1 cellular context compared by ENCODE assay signal in the genomic region with DNA sequence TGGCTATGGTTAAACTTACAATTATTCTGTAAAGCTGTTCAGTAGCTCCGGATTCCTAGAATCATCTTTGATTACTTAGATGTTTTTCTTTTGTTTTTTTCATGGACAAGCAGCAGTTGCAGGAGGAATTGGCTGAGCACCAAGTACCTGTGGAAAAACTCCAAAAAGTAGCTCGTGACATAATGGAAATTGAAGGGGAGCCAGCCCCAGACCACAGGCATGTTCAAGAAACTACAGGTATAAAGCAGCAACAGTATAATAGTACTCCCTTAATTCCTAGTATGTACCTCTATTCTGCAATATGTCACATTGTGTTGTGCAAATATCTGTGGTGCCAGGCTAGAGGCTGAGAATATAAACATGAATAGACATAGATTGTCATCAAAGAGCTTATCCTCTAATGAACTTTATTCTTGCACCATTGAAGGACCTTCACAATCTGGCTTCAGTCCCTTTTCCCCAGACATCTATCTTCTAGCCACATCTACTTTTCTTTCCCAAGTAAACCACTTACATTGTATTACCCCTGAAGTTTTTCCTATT.
TF ChIP-seq lines count a peak whose summit lies in the region.

No MANE protein-coding gene starts in this region.

TF ChIP-seq in WTC11, 78 proteins besides CTCF, POLR2A, EP300 and RAD21 (continued from another document):
- TF ChIP-seq, protein P1, sequence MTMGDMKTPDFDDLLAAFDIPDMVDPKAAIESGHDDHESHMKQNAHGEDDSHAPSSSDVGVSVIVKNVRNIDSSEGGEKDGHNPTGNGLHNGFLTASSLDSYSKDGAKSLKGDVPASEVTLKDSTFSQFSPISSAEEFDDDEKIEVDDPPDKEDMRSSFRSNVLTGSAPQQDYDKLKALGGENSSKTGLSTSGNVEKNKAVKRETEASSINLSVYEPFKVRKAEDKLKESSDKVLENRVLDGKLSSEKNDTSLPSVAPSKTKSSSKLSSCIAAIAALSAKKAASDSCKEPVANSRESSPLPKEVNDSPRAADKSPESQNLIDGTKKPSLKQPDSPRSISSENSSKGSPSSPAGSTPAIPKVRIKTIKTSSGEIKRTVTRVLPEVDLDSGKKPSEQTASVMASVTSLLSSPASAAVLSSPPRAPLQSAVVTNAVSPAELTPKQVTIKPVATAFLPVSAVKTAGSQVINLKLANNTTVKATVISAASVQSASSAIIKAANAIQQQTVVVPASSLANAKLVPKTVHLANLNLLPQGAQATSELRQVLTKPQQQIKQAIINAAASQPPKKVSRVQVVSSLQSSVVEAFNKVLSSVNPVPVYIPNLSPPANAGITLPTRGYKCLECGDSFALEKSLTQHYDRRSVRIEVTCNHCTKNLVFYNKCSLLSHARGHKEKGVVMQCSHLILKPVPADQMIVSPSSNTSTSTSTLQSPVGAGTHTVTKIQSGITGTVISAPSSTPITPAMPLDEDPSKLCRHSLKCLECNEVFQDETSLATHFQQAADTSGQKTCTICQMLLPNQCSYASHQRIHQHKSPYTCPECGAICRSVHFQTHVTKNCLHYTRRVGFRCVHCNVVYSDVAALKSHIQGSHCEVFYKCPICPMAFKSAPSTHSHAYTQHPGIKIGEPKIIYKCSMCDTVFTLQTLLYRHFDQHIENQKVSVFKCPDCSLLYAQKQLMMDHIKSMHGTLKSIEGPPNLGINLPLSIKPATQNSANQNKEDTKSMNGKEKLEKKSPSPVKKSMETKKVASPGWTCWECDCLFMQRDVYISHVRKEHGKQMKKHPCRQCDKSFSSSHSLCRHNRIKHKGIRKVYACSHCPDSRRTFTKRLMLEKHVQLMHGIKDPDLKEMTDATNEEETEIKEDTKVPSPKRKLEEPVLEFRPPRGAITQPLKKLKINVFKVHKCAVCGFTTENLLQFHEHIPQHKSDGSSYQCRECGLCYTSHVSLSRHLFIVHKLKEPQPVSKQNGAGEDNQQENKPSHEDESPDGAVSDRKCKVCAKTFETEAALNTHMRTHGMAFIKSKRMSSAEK (CRISPR knock-in tag; IDR thresholded peaks at IDR 0.05; ENCODE audit: borderline replicate concordance) = no peak
- TF ChIP-seq, protein P2, sequence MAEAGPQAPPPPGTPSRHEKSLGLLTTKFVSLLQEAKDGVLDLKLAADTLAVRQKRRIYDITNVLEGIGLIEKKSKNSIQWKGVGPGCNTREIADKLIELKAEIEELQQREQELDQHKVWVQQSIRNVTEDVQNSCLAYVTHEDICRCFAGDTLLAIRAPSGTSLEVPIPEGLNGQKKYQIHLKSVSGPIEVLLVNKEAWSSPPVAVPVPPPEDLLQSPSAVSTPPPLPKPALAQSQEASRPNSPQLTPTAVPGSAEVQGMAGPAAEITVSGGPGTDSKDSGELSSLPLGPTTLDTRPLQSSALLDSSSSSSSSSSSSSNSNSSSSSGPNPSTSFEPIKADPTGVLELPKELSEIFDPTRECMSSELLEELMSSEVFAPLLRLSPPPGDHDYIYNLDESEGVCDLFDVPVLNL (CRISPR knock-in tag; IDR thresholded peaks at IDR 0.05; ENCODE audit: borderline replicate concordance, low read depth) = no peak
- TF ChIP-seq, protein P3, sequence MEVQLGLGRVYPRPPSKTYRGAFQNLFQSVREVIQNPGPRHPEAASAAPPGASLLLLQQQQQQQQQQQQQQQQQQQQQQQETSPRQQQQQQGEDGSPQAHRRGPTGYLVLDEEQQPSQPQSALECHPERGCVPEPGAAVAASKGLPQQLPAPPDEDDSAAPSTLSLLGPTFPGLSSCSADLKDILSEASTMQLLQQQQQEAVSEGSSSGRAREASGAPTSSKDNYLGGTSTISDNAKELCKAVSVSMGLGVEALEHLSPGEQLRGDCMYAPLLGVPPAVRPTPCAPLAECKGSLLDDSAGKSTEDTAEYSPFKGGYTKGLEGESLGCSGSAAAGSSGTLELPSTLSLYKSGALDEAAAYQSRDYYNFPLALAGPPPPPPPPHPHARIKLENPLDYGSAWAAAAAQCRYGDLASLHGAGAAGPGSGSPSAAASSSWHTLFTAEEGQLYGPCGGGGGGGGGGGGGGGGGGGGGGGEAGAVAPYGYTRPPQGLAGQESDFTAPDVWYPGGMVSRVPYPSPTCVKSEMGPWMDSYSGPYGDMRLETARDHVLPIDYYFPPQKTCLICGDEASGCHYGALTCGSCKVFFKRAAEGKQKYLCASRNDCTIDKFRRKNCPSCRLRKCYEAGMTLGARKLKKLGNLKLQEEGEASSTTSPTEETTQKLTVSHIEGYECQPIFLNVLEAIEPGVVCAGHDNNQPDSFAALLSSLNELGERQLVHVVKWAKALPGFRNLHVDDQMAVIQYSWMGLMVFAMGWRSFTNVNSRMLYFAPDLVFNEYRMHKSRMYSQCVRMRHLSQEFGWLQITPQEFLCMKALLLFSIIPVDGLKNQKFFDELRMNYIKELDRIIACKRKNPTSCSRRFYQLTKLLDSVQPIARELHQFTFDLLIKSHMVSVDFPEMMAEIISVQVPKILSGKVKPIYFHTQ (CRISPR knock-in tag; IDR thresholded peaks at IDR 0.05) = no peak
- no peak for TF ChIP-seq JAZF1 (CRISPR knock-in tag; IDR thresholded peaks at IDR 0.05)
- TF ChIP-seq, protein P4, sequence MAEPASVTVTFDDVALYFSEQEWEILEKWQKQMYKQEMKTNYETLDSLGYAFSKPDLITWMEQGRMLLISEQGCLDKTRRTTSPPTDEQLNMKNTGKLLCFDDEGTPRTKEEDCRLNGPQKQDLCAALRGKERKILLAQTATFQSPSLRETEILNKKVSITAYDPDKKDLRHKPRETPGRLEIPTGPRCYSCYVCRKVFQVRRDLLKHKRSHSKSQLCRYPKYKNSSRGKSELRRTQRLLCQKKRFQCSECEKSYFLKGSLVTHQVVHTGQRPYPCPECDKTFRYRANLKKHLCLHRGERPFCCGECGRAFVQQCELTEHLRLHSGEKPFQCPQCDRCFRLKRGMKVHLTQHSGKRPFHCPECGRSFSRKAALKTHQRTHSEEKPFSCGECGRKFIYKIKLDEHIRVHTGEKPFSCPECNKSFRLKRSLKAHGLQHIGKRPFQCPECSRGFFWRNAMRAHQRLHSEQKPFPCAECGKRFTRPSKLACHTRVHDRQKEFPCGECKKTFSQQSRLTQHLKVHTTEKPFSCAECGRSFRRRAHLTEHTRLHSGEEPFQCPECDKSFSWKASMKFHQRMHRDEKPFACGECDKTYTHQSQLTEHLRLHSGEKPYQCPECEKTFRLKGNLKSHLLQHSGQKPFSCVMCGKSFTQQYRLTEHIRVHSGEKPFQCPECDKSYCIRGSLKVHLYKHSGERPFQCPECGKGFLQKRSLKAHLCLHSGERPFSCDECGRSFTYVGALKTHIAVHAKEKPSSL (CRISPR knock-in tag; conservative IDR thresholded peaks at IDR 0.05) = no peak
- TF ChIP-seq, protein P5, sequence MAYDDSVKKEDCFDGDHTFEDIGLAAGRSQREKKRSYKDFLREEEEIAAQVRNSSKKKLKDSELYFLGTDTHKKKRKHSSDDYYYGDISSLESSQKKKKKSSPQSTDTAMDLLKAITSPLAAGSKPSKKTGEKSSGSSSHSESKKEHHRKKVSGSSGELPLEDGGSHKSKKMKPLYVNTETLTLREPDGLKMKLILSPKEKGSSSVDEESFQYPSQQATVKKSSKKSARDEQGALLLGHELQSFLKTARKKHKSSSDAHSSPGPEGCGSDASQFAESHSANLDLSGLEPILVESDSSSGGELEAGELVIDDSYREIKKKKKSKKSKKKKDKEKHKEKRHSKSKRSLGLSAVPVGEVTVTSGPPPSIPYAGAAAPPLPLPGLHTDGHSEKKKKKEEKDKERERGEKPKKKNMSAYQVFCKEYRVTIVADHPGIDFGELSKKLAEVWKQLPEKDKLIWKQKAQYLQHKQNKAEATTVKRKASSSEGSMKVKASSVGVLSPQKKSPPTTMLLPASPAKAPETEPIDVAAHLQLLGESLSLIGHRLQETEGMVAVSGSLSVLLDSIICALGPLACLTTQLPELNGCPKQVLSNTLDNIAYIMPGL (CRISPR knock-in tag; IDR thresholded peaks at IDR 0.05) = no peak
- no peak for TF ChIP-seq CREB1 (CRISPR knock-in tag; IDR thresholded peaks at IDR 0.05)
- TF ChIP-seq ATF1 (CRISPR knock-in tag; IDR thresholded peaks at IDR 0.05) = no peak
- TF ChIP-seq, protein P6, sequence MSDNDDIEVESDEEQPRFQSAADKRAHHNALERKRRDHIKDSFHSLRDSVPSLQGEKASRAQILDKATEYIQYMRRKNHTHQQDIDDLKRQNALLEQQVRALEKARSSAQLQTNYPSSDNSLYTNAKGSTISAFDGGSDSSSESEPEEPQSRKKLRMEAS (CRISPR knock-in tag; IDR thresholded peaks at IDR 0.05) = no peak
- TF ChIP-seq, protein P7, sequence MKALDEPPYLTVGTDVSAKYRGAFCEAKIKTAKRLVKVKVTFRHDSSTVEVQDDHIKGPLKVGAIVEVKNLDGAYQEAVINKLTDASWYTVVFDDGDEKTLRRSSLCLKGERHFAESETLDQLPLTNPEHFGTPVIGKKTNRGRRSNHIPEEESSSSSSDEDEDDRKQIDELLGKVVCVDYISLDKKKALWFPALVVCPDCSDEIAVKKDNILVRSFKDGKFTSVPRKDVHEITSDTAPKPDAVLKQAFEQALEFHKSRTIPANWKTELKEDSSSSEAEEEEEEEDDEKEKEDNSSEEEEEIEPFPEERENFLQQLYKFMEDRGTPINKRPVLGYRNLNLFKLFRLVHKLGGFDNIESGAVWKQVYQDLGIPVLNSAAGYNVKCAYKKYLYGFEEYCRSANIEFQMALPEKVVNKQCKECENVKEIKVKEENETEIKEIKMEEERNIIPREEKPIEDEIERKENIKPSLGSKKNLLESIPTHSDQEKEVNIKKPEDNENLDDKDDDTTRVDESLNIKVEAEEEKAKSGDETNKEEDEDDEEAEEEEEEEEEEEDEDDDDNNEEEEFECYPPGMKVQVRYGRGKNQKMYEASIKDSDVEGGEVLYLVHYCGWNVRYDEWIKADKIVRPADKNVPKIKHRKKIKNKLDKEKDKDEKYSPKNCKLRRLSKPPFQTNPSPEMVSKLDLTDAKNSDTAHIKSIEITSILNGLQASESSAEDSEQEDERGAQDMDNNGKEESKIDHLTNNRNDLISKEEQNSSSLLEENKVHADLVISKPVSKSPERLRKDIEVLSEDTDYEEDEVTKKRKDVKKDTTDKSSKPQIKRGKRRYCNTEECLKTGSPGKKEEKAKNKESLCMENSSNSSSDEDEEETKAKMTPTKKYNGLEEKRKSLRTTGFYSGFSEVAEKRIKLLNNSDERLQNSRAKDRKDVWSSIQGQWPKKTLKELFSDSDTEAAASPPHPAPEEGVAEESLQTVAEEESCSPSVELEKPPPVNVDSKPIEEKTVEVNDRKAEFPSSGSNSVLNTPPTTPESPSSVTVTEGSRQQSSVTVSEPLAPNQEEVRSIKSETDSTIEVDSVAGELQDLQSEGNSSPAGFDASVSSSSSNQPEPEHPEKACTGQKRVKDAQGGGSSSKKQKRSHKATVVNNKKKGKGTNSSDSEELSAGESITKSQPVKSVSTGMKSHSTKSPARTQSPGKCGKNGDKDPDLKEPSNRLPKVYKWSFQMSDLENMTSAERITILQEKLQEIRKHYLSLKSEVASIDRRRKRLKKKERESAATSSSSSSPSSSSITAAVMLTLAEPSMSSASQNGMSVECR (CRISPR knock-in tag; IDR thresholded peaks at IDR 0.05; ENCODE audit: borderline replicate concordance) = no peak
- TF ChIP-seq, protein P8, sequence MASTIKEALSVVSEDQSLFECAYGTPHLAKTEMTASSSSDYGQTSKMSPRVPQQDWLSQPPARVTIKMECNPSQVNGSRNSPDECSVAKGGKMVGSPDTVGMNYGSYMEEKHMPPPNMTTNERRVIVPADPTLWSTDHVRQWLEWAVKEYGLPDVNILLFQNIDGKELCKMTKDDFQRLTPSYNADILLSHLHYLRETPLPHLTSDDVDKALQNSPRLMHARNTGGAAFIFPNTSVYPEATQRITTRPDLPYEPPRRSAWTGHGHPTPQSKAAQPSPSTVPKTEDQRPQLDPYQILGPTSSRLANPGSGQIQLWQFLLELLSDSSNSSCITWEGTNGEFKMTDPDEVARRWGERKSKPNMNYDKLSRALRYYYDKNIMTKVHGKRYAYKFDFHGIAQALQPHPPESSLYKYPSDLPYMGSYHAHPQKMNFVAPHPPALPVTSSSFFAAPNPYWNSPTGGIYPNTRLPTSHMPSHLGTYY (CRISPR knock-in tag; IDR thresholded peaks at IDR 0.05) = no peak
- TF ChIP-seq ZNF396 (CRISPR knock-in tag; IDR thresholded peaks at IDR 0.05; ENCODE audit: borderline replicate concordance) = no peak
